ENCODE assay signal across 26 cellular contexts in genomic region chr1:47338249-47339077, GRCh38. TPM values are rescaled to one million over a fixed set of nuclear protein-coding genes. Genes with fewer than 3 reads are reported as not detected.
A peak's percentile ranks its signal among the peaks of the same experiment; 100 is the strongest.
DNase-seq lines count a peak whose midpoint lies in the region; ATAC-seq, FAIRE-seq and TF ChIP-seq lines count a peak whose summit lies in the region.
"Had no signal": no experiment of that assay in that cellular context is flagged by ENCODE, and none has a peak within 500 bp of the region (broad histone marks: within the 10 kb centered on the region; RNA-seq: fewer than 3 reads in every experiment).

No MANE protein-coding gene starts in this region.

- H3K9ac ChIP-seq in H9 (ENCODE audit: extremely low read depth, insufficient read length, low read length) (no peak overlapping the region), GM12878 (ENCODE audit: control insufficient read depth, insufficient read depth, low read length) (no peak overlapping the region)

- H2BK15ac ChIP-seq in H9 (ENCODE audit: low read depth, low read length) = no peak overlapping the region

- H3T11ph ChIP-seq in H9 (ENCODE audit: low read length) = no peak overlapping the region

- H2AK5ac ChIP-seq in H9 (ENCODE audit: insufficient read length, low read length) = no peak overlapping the region

- 0 out of 4 replicates have a peak, but pooled peaks cover 0 to 3% of the 10 kb centered on the region in 2 experiments for H3K36me3 ChIP-seq in GM12878 (ENCODE audit: control insufficient read depth in 2 of 2, insufficient read depth in 2 of 2, low read length in 1 of 2)
- no peaks in the 10 kb centered on the region for H3K36me3 ChIP-seq in pancreas
- peaks cover 0 to under 1% of the 10 kb centered on the region in 2 donors for H3K36me3 ChIP-seq in vagina
- H3K36me3 ChIP-seq: tibial artery had no signal

- FAIRE-seq in GM12878 (lab: Jason Lieb, UNC) (no peak), pancreas (lab: Jason Lieb, UNC) (no peak)
- FAIRE-seq: astrocyte, HTR-8/SVneo had no signal

- H3K4me1 ChIP-seq in H9 (ENCODE audit: insufficient read depth, low read length) (no peaks in the 10 kb centered on the region), GM12878 (ENCODE audit: control insufficient read depth, insufficient read depth, low read length) (no peaks in the 10 kb centered on the region), pancreas (peaks cover 0 to 12% (median 10%) of the 10 kb centered on the region in 3 donors), vagina (peaks cover 33% of the 10 kb centered on the region)

- BruUV-seq in GM12878 (replicated peaks; lab: Mats Ljungman, UMichigan) = no TSS peak

- H3K23me2 ChIP-seq in H9 (ENCODE audit: insufficient read length, low read depth, low read length, poor library complexity, severe bottlenecking) = peaks cover 3% of the 10 kb centered on the region

- no peak overlapping the region for H2AFZ ChIP-seq in H9 (ENCODE audit: low read length)
- H2AFZ ChIP-seq in GM12878 (ENCODE audit: control insufficient read depth, low read depth, low read length) = no peak overlapping the region

- H4K20me1 ChIP-seq in H9 (ENCODE audit: control insufficient read depth, insufficient read depth, insufficient read length) (no peaks in the 10 kb centered on the region), GM12878 (ENCODE audit: control insufficient read depth, insufficient read depth) (no peaks in the 10 kb centered on the region)

- POLR2A ChIA-PET in GM12878 (lab: Charles Lee) = interaction anchor here (0.6 to 1.4 kb wide), 7 partner anchors 11 to 206 kb away, joined by 3 to 5 read pairs (median 3); partner anchors contain the start of genes FOXD2 and STIL

- peaks cover 26% of the 10 kb centered on the region for H3K4me1 Mint-ChIP-seq in activated naive CD8-positive, alpha-beta T cell (ENCODE audit: low read depth)
- H3K4me1 Mint-ChIP-seq in activated naive CD8-positive, alpha-beta T cell treated with anti-CD3 and anti-CD28 coated beads for 36 hours = peaks cover 21% of the 10 kb centered on the region
- H3K4me1 Mint-ChIP-seq in H9 (peaks cover 6% of the 10 kb centered on the region in 2 experiments), progenitor cell of endocrine pancreas (ENCODE audit: low read depth) (peaks cover 12% of the 10 kb centered on the region)

- no peak overlapping the region for H4K8ac ChIP-seq in H9 (replicated peaks; ENCODE audit: insufficient read length, low read depth, low read length)

- H3K27ac ChIP-seq in H9 (ENCODE audit: insufficient read length, low read depth, low read length) (no peak overlapping the region), GM12878 (ENCODE audit: control insufficient read depth, insufficient read depth) (0 out of 2 replicates have a peak overlapping the region, but pooled peaks have one; percentile 11), pancreas (no peak overlapping the region), vagina (no peak overlapping the region)

- TF ChIP-seq CTCF in H9 (conservative IDR thresholded peaks at IDR 0.05) (no peak), GM12878 (IDR thresholded peaks at IDR 0.05 in 2 of 3, conservative IDR thresholded peaks at IDR 0.05 in 1 of 3; ENCODE audit: control insufficient read depth in 2 of 3, extremely low read depth in 1 of 3, insufficient read depth in 1 of 3, low read depth in 3 of 3, low read length in 3 of 3) (no peak), progenitor cell of endocrine pancreas (IDR thresholded peaks at IDR 0.05; ENCODE audit: unreplicated experiment) (no peak), pancreas (IDR thresholded peaks at IDR 0.05) (no peak), vagina (IDR thresholded peaks at IDR 0.05) (no peak)

- TF ChIP-seq RAD21 in GM12878 (IDR thresholded peaks at IDR 0.05; ENCODE audit: insufficient read depth, low read depth, low read length) = no peak

- H3K9me3 Mint-ChIP-seq in activated naive CD8-positive, alpha-beta T cell (ENCODE audit: low read depth) = no peaks in the 10 kb centered on the region
- H3K9me3 Mint-ChIP-seq in activated naive CD8-positive, alpha-beta T cell treated with anti-CD3 and anti-CD28 coated beads for 36 hours = no peaks in the 10 kb centered on the region
- H3K9me3 Mint-ChIP-seq in H9 = no peaks in the 10 kb centered on the region; a peak in 1 of 5 replicates
- no peaks in the 10 kb centered on the region for H3K9me3 Mint-ChIP-seq in progenitor cell of endocrine pancreas (ENCODE audit: low read depth)
- H3K9me3 Mint-ChIP-seq: activated CD4-positive, alpha-beta T cell treated with anti-CD3 and anti-CD28 coated beads, Interleukin-2, amount 10 ng/mL, durations not matched to agents 7 days and 5 days; activated naive CD4-positive, alpha-beta T cell treated with anti-CD3 and anti-CD28 coated beads, Interleukin-2, amount 50 U/mL, for 72 hours; dendritic cell treated with granulocyte-macrophage colony-stimulating factor and Interleukin-4, amounts not matched to agents 40 ng/mL and 50 ng/mL, for 4 days; memory B cell; stimulated activated naive CD8-positive, alpha-beta T cell treated with anti-CD3 and anti-CD28 coated beads, Interleukin-15, Interleukin-2, amounts not matched to agents 100 ng/mL and 50 ng/mL, for 24 hours; WTC11 had no signal

- SMC1A ChIA-PET in GM12878 (lab: Charles Lee; ENCODE audit: uncharacterized antibody, unreplicated experiment) = interaction anchor here (0.7 to 3.2 kb wide), 9 partner anchors 10 to 241 kb away, joined by 3 to 20 read pairs (median 4); partner anchors contain the start of gene STIL

- H3K9me3 ChIP-seq in H9 (ENCODE audit: control insufficient read depth, low read depth, low read length) = no peaks in the 10 kb centered on the region
- no peaks in the 10 kb centered on the region for H3K9me3 ChIP-seq in GM12878 (replicated peaks; ENCODE audit: control insufficient read depth, insufficient read depth, low read length)
- no peaks in the 10 kb centered on the region for H3K9me3 ChIP-seq in pancreas
- H3K9me3 ChIP-seq in vagina = no peaks in the 10 kb centered on the region
- H3K9me3 ChIP-seq: tibial artery had no signal

- no peak for DNase-seq in activated naive CD8-positive, alpha-beta T cell treated with anti-CD3 and anti-CD28 coated beads for 36 hours
- DNase-seq in H9 (no peak), GM12878 (ENCODE audit: low read depth, low spot score) (no peak), progenitor cell of endocrine pancreas (ENCODE audit: low spot score, unreplicated experiment) (no peak), pancreas (no peak), vagina (ENCODE audit: extremely low spot score in 2 of 2) (no peak)
- DNase-seq: activated CD4-positive, alpha-beta T cell treated with anti-CD3 and anti-CD28 coated beads, Interleukin-2, amount 10 ng/mL, durations not matched to agents 7 days and 5 days; caudate nucleus; COR-L47; GF-D8; hypothalamus; NCI-H146; NCI-H524 treated with DMSO at 0.1 percent for 48 hours; NK-92 treated with Interleukin-12 subunit alpha and Interleukin-12 subunit beta, amount 100 ng/mL, for 24 hours; SHP77 treated with DMSO at 0.1 percent for 48 hours; T1000; tibial artery had no signal

- H3K4me3 ChIP-seq in GM12878 (no peak overlapping the region), pancreas (no peak overlapping the region), vagina (no peak overlapping the region)
- H3K4me3 ChIP-seq: tibial artery had no signal

- H3K23ac ChIP-seq in H9 (ENCODE audit: insufficient read length, low read depth, low read length) = no peak overlapping the region

- in situ Hi-C loops in GM12878 (cut with MboI) = no loop called here

- TF ChIP-seq POLR2A in GM12878 (IDR thresholded peaks at IDR 0.05; ENCODE audit: low read depth, low read length) = no peak
- TF ChIP-seq POLR2A in vagina (IDR thresholded peaks at IDR 0.05) = no peak

- H3K56ac ChIP-seq in H9 (ENCODE audit: insufficient read length, low read depth, low read length) = no peak overlapping the region

- no peak overlapping the region for H2BK120ac ChIP-seq in H9 (ENCODE audit: low read depth, low read length, poor library complexity, severe bottlenecking)

- H3K14ac ChIP-seq in H9 (ENCODE audit: insufficient read depth, low read length) = no peak overlapping the region

- H3K18ac ChIP-seq in H9 (ENCODE audit: insufficient read length, low read depth, low read length) = no peak overlapping the region

- no peak overlapping the region for H3K4ac ChIP-seq in H9 (ENCODE audit: low read depth, low read length)

- peaks cover 3% of the 10 kb centered on the region for H3K36me3 Mint-ChIP-seq in activated naive CD8-positive, alpha-beta T cell
- peaks cover 21% of the 10 kb centered on the region for H3K36me3 Mint-ChIP-seq in activated naive CD8-positive, alpha-beta T cell treated with anti-CD3 and anti-CD28 coated beads for 36 hours
- H3K36me3 Mint-ChIP-seq in H9 (ENCODE audit: insufficient read depth in 1 of 3, low read depth in 3 of 3) = peaks cover 0 to 7% (median 2%) of the 10 kb centered on the region in 3 experiments; a peak in 4 of 7 replicates
- H3K36me3 Mint-ChIP-seq in progenitor cell of endocrine pancreas (ENCODE audit: insufficient read depth) = peaks cover 2% of the 10 kb centered on the region
- H3K36me3 Mint-ChIP-seq: WTC11 had no signal

- H3K79me1 ChIP-seq in H9 (ENCODE audit: insufficient read depth, low read depth, low read length, poor library complexity, severe bottlenecking) = no peaks in the 10 kb centered on the region

- intact Hi-C loops in GM12878 (cut with micrococcal nuclease; ENCODE audit: unreplicated experiment) (loop anchor here (10.0 kb wide), 1 partner anchor 96 kb away; the partner anchor contains the start of gene FOXD2), pancreas (cut with DNase I) (no loop called here), vagina (cut with DNase I) (no loop called here)

- peaks cover 2% of the 10 kb centered on the region; the same call in 1 of the 2 replicates for H3K79me2 ChIP-seq in H9 (ENCODE audit: insufficient read depth, low read length)
- peaks cover 51% of the 10 kb centered on the region for H3K79me2 ChIP-seq in GM12878 (ENCODE audit: control insufficient read depth, insufficient read depth, low read length)

- TF ChIP-seq EP300 in GM12878 (IDR thresholded peaks at IDR 0.05; ENCODE audit: borderline replicate concordance in 1 of 2, control insufficient read depth in 1 of 2, low read depth in 2 of 2, low read length in 2 of 2) = no peak

- H3K4me3 Mint-ChIP-seq in activated naive CD8-positive, alpha-beta T cell = no peak overlapping the region
- H3K4me3 Mint-ChIP-seq in activated naive CD8-positive, alpha-beta T cell treated with anti-CD3 and anti-CD28 coated beads for 36 hours = no peak overlapping the region
- H3K4me3 Mint-ChIP-seq in H9 = no peak overlapping the region
- H3K4me3 Mint-ChIP-seq in progenitor cell of endocrine pancreas (ENCODE audit: low read depth) = no peak overlapping the region
- H3K4me3 Mint-ChIP-seq: activated CD4-positive, alpha-beta T cell treated with anti-CD3 and anti-CD28 coated beads, Interleukin-2, amount 10 ng/mL, durations not matched to agents 7 days and 5 days; dendritic cell treated with granulocyte-macrophage colony-stimulating factor and Interleukin-4, amounts not matched to agents 40 ng/mL and 50 ng/mL, for 4 days; memory B cell; stimulated activated naive CD8-positive, alpha-beta T cell treated with anti-CD3 and anti-CD28 coated beads, Interleukin-15, Interleukin-2, amounts not matched to agents 100 ng/mL and 50 ng/mL, for 24 hours; WTC11 had no signal

- H3K27me3 ChIP-seq in H9 (ENCODE audit: insufficient read depth, low read length) = no peaks in the 10 kb centered on the region
- no peaks in the 10 kb centered on the region for H3K27me3 ChIP-seq in GM12878 (replicated peaks in 1 of 2; ENCODE audit: control insufficient read depth in 2 of 2, insufficient read depth in 2 of 2, low read length in 1 of 2)
- H3K27me3 ChIP-seq in pancreas = no peaks in the 10 kb centered on the region
- H3K27me3 ChIP-seq in vagina = no peaks in the 10 kb centered on the region
- H3K27me3 ChIP-seq: tibial artery had no signal

- CTCF ChIA-PET in GM12878 (lab: Yijun Ruan, JAX) = interaction anchor here (0.6 to 2.6 kb wide), 14 partner anchors 12 to 734 kb away, joined by 3 to 14 read pairs (median 5); partner anchors contain the start of genes FOXD2 and STIL

- H3K27me3 Mint-ChIP-seq in activated naive CD8-positive, alpha-beta T cell = no peaks in the 10 kb centered on the region
- no peaks in the 10 kb centered on the region for H3K27me3 Mint-ChIP-seq in activated naive CD8-positive, alpha-beta T cell treated with anti-CD3 and anti-CD28 coated beads for 36 hours
- H3K27me3 Mint-ChIP-seq in H9 (ENCODE audit: low read depth) (no peaks in the 10 kb centered on the region), progenitor cell of endocrine pancreas (no peaks in the 10 kb centered on the region)
- H3K27me3 Mint-ChIP-seq: activated CD4-positive, alpha-beta T cell treated with anti-CD3 and anti-CD28 coated beads, Interleukin-2, amount 10 ng/mL, durations not matched to agents 7 days and 5 days; dendritic cell treated with granulocyte-macrophage colony-stimulating factor and Interleukin-4, amounts not matched to agents 40 ng/mL and 50 ng/mL, for 4 days; memory B cell; stimulated activated naive CD8-positive, alpha-beta T cell treated with anti-CD3 and anti-CD28 coated beads, Interleukin-15, Interleukin-2, amounts not matched to agents 100 ng/mL and 50 ng/mL, for 24 hours had no signal

- H2BK20ac ChIP-seq in H9 (ENCODE audit: low read depth, low read length, poor library complexity, severe bottlenecking) = no peak overlapping the region

- ATAC-seq in GM12878 = no peak
- no peak for ATAC-seq in pancreas
- no peak for ATAC-seq in HG03565 (IDR thresholded peaks at IDR 0.05; ENCODE audit: unreplicated experiment)
- ATAC-seq: activated naive CD4-positive, alpha-beta T cell treated with anti-CD3 and anti-CD28 coated beads, Interleukin-2, amount 50 U/mL, for 72 hours; WTC11 had no signal

- H4K91ac ChIP-seq in H9 (ENCODE audit: insufficient read length, low read depth, low read length) = no peak overlapping the region

- H2BK5ac ChIP-seq in H9 (ENCODE audit: insufficient read length, low read length) = no peak overlapping the region

- no peak overlapping the region for H4K5ac ChIP-seq in H9 (ENCODE audit: insufficient read length, low read depth, low read length)

- peak overlapping the region; percentile 16 for H3K27ac Mint-ChIP-seq in activated naive CD8-positive, alpha-beta T cell
- no peak overlapping the region for H3K27ac Mint-ChIP-seq in activated naive CD8-positive, alpha-beta T cell treated with anti-CD3 and anti-CD28 coated beads for 36 hours
- H3K27ac Mint-ChIP-seq in H9 (peak overlapping the region in 2 of 3 experiments; percentile 54 to 85; a peak in 3 of 7 replicates), progenitor cell of endocrine pancreas (peak overlapping the region; percentile 19)
- H3K27ac Mint-ChIP-seq: activated CD4-positive, alpha-beta T cell treated with anti-CD3 and anti-CD28 coated beads, Interleukin-2, amount 10 ng/mL, durations not matched to agents 7 days and 5 days; dendritic cell treated with granulocyte-macrophage colony-stimulating factor and Interleukin-4, amounts not matched to agents 40 ng/mL and 50 ng/mL, for 4 days; memory B cell; stimulated activated naive CD8-positive, alpha-beta T cell treated with anti-CD3 and anti-CD28 coated beads, Interleukin-15, Interleukin-2, amounts not matched to agents 100 ng/mL and 50 ng/mL, for 24 hours; WTC11 had no signal

- no peak overlapping the region for H2BK12ac ChIP-seq in H9 (ENCODE audit: insufficient read length, low read depth, low read length)

- H3K4me2 ChIP-seq in H9 (ENCODE audit: insufficient read depth, insufficient read length, low read length) = no peak overlapping the region
- 0 out of 2 replicates have a peak overlapping the region, but pooled peaks have one; percentile 33 for H3K4me2 ChIP-seq in GM12878 (ENCODE audit: control insufficient read depth, insufficient read depth)

- RAD21 ChIA-PET in GM12878 (lab: Charles Lee; ENCODE audit: unreplicated experiment) = interaction anchor here (0.6 to 1.2 kb wide), 6 partner anchors 12 to 1299 kb away, joined by 3 read pairs; partner anchors contain the start of gene STIL

RNA-seq across cellular contexts. Expression of gene CMPK1, which starts 4.9 kb away (rescaled TPM):
- total RNA-seq in activated naive CD8-positive, alpha-beta T cell treated with anti-CD3 and anti-CD28 coated beads for 36 hours = 100 to 1,000 TPM; 101 to 102 TPM
- total RNA-seq in H9 (2021) (26.3 and 28.7 TPM in 2 replicates), GM12878 (2014; rRNA removed) (79.8 and 100 TPM in 2 replicates), GM12878 (2014; rRNA removed; fragmentation: Illumina TruSeq; extraction: Trizol) (122 and 130 TPM in 2 replicates), GM12878 (2021) (112 and 116 TPM in 2 replicates), progenitor cell of endocrine pancreas (51.7 and 53.1 TPM in 2 replicates), pancreas (10 to 100 TPM; 51.1 to 93.0 (median 75.2) TPM), vagina (79.3 TPM)
- total RNA-seq in GM12878 (2013; cell fraction: nucleolus; rRNA removed) = 32.2 and 35.1 TPM in 2 replicates
- polyA plus RNA-seq in GM12878 (2011; ENCODE audit: low read depth) = 32.7 TPM
- polyA plus RNA-seq in GM12878 (2011; rRNA removed) (79.2 and 141 TPM in 2 replicates), GM12878 (2014; fragmentation: Illumina TruSeq; extraction: Trizol) (126 and 161 TPM in 2 replicates), GM12878 (2014; fragmentation: Nextera tagmentation; extraction: Ambion mirVana) (10 to 100 TPM; 43.7 to 61.0 TPM), GM12878 (2014; rRNA removed) (67.2 and 76.6 TPM in 2 replicates), GM12878 (2016; fragmentation: Nextera tagmentation; extraction: Ambion mirVana) (100 to 1,000 TPM in 1 of 2 experiments, 10 to 100 TPM in 1; 91.5 to 159 TPM), pancreas (10 to 100 TPM; 43.8 to 54.9 TPM)
- polyA plus RNA-seq in GM12878 (2011; cell fraction: cytosol; rRNA removed) = 17.0 and 17.7 TPM in 2 replicates
- 13.4 and 18.2 TPM in 2 replicates for polyA plus RNA-seq in GM12878 (2011; cell fraction: nucleus; rRNA removed)
- polyA plus RNA-seq in GM12878 (2012) = 79.3 and 85.2 TPM in 2 replicates
- 17.5 and 24.4 TPM in 2 replicates for polyA minus RNA-seq in GM12878 (2011; rRNA and poly(A)+ RNA removed)
- 38.6 and 42.1 TPM in 2 replicates for polyA minus RNA-seq in GM12878 (2011; cell fraction: cytosol; rRNA and poly(A)+ RNA removed)
- 5.6 and 7.5 TPM in 2 replicates for polyA minus RNA-seq in GM12878 (2011; cell fraction: nucleus; rRNA and poly(A)+ RNA removed)

RNA-seq across cellular contexts. Expression of gene STIL, which starts 24.5 kb away (rescaled TPM):
- 10 to 100 TPM; 28.0 to 28.2 TPM for total RNA-seq in activated naive CD8-positive, alpha-beta T cell treated with anti-CD3 and anti-CD28 coated beads for 36 hours
- total RNA-seq in H9 (2021) (26.6 and 26.9 TPM in 2 replicates), GM12878 (2014; rRNA removed) (26.3 and 33.1 TPM in 2 replicates), GM12878 (2014; rRNA removed; fragmentation: Illumina TruSeq; extraction: Trizol) (31.1 and 32.8 TPM in 2 replicates), GM12878 (2021) (22.9 and 23.3 TPM in 2 replicates), progenitor cell of endocrine pancreas (14.8 TPM in 2 replicates), pancreas (1 to 10 TPM in 2 of 6 donors, under 1 TPM in 4; 0.43 to 1.5 (median 0.67) TPM), vagina (3.9 TPM)
- 48.8 and 58.6 TPM in 2 replicates for total RNA-seq in GM12878 (2013; cell fraction: nucleolus; rRNA removed)
- 5.2 TPM for polyA plus RNA-seq in GM12878 (2011; ENCODE audit: low read depth)
- polyA plus RNA-seq in GM12878 (2011; rRNA removed) (35.1 and 42.7 TPM in 2 replicates), GM12878 (2014; fragmentation: Illumina TruSeq; extraction: Trizol) (28.5 and 34.1 TPM in 2 replicates), GM12878 (2014; fragmentation: Nextera tagmentation; extraction: Ambion mirVana) (1 to 10 TPM; 6.0 to 6.3 TPM), GM12878 (2014; rRNA removed) (17.1 and 18.2 TPM in 2 replicates), GM12878 (2016; fragmentation: Nextera tagmentation; extraction: Ambion mirVana) (10 to 100 TPM; 26.8 to 30.0 TPM), pancreas (under 1 TPM; 0.49 to 0.56 TPM)
- polyA plus RNA-seq in GM12878 (2011; cell fraction: cytosol; rRNA removed) = 19.6 and 22.3 TPM in 2 replicates
- 16.8 and 16.9 TPM in 2 replicates for polyA plus RNA-seq in GM12878 (2011; cell fraction: nucleus; rRNA removed)
- 6.5 and 8.5 TPM in 2 replicates for polyA plus RNA-seq in GM12878 (2012)
- 76.8 and 103 TPM in 2 replicates for polyA minus RNA-seq in GM12878 (2011; rRNA and poly(A)+ RNA removed)
- 17.2 and 17.4 TPM in 2 replicates for polyA minus RNA-seq in GM12878 (2011; cell fraction: cytosol; rRNA and poly(A)+ RNA removed)
- polyA minus RNA-seq in GM12878 (2011; cell fraction: nucleus; rRNA and poly(A)+ RNA removed) = 17.2 and 26.0 TPM in 2 replicates
